In the genomic region with DNA sequence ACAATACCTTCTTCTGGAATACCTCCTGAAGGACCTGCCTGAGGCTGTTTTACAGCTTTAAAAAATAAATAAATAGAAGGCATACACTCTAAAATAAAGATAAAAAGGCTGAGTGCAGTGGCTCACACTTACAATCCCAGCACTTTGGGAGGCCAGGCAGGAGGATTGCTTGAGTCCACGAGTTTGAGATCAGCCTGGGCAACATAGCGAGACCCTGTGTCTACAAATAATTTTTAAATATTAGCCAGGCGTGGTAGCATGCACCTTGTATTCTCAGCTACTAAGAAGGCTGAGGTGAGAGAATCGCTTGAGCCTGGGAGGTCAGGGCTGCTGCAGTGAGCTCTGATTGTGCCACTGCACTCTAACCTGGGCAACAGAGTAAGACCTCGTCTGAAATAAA, we compare ENCODE assay signal across 22 cellular contexts.
DNase-seq lines count a peak whose midpoint lies in the region; ATAC-seq and TF ChIP-seq lines count a peak whose summit lies in the region.
"Had no signal": no experiment of that assay in that cellular context is flagged by ENCODE, and none has a peak within 500 bp of the region (broad histone marks: within the 10 kb centered on the region; RNA-seq: fewer than 3 reads in every experiment).

No MANE protein-coding gene starts in this region.

- H3K9me3 ChIP-seq in HEK293 (ENCODE audit: control insufficient read depth, insufficient read depth, low read depth, low read length) (no peaks in the 10 kb centered on the region), right lobe of liver (no peaks in the 10 kb centered on the region)
- H3K9me3 ChIP-seq: MG63, SJSA1 had no signal

- H3K36me3 ChIP-seq in HEK293 (ENCODE audit: control insufficient read depth in 2 of 2, insufficient read depth in 1 of 2, low read length in 2 of 2) (no peaks in the 10 kb centered on the region), right lobe of liver (no peaks in the 10 kb centered on the region), mesendoderm (ENCODE audit: control insufficient read depth, insufficient read depth, low read length) (no peaks in the 10 kb centered on the region)
- H3K36me3 ChIP-seq: MG63, SJSA1 had no signal

- no peak overlapping the region for H4K5ac ChIP-seq in mesendoderm (ENCODE audit: low read length)

- TF ChIP-seq POLR2A in right lobe of liver (IDR thresholded peaks at IDR 0.05): no peak

- H4K8ac ChIP-seq in mesendoderm (ENCODE audit: low read depth, low read length): no peak overlapping the region

- H2AK5ac ChIP-seq in mesendoderm (ENCODE audit: low read length): no peak overlapping the region

- DNase-seq in epithelial cell of prostate (ENCODE audit: low read depth, low spot score): no peak
- DNase-seq in right lobe of liver: no peak
- DNase-seq in mesendoderm: no peak
- no peak for DNase-seq in omental fat pad (ENCODE audit: low spot score)
- DNase-seq: C1 segment of cervical spinal cord; CD4-positive, alpha-beta memory T cell; COR-L47; KBM-7; MG63; NCI-H1105 treated with DMSO at 0.1 percent for 48 hours; NCI-H146; NCI-H1930; NCI-H2107; NCI-H524 treated with DMSO at 0.1 percent for 48 hours; NK-92 treated with Interleukin-12 subunit alpha and Interleukin-12 subunit beta, amount 100 ng/mL, for 24 hours; PC-9; Right ventricle myocardium superior had no signal

- intact Hi-C loops in right lobe of liver (cut with DNase I): no loop called here

- no peak overlapping the region for H3K23ac ChIP-seq in mesendoderm (ENCODE audit: low read length)

- H3K27me3 ChIP-seq in right lobe of liver (no peaks in the 10 kb centered on the region), mesendoderm (ENCODE audit: insufficient read depth, low read length, poor library complexity) (no peaks in the 10 kb centered on the region)
- H3K27me3 ChIP-seq: MG63, SJSA1 had no signal

- CTCF ChIA-PET in HEK293 (lab: Yijun Ruan, JAX): interaction anchor here (0.5 to 1.3 kb wide), 2 partner anchors 77 to 480 kb away, joined by 3 to 10 read pairs; no protein-coding TSS in a partner anchor

- H3K56ac ChIP-seq in mesendoderm (ENCODE audit: low read length): no peak overlapping the region

- no peak overlapping the region for H2BK120ac ChIP-seq in mesendoderm (ENCODE audit: low read depth, low read length)

- POLR2A ChIA-PET in HEK293 (lab: Yijun Ruan, JAX): interaction anchor here (0.6 kb wide), 1 partner anchor 12 kb away, joined by 3 read pairs; no protein-coding TSS in a partner anchor

- no peak overlapping the region for H3K4ac ChIP-seq in mesendoderm (ENCODE audit: low read depth, low read length)

- no peak overlapping the region for H2BK5ac ChIP-seq in mesendoderm (ENCODE audit: low read length)

- TF ChIP-seq CTCF in 22Rv1 (IDR thresholded peaks at IDR 0.05): no peak
- no peak for TF ChIP-seq CTCF in HEK293 (tag by site-specific recombination; IDR thresholded peaks at IDR 0.05)
- no peak for TF ChIP-seq CTCF in right lobe of liver (IDR thresholded peaks at IDR 0.05)
- TF ChIP-seq CTCF in omental fat pad (IDR thresholded peaks at IDR 0.05): no peak

- H2BK15ac ChIP-seq in mesendoderm (replicated peaks; ENCODE audit: low read depth): no peak overlapping the region

- peaks cover 2% of the 10 kb centered on the region for H3K79me2 ChIP-seq in mesendoderm (ENCODE audit: control insufficient read depth, insufficient read depth, low read length)

- H3K79me1 ChIP-seq in mesendoderm (ENCODE audit: low read length): no peaks in the 10 kb centered on the region

- no peak overlapping the region for H3K4me3 ChIP-seq in HEK293 (ENCODE audit: low read depth, low read length)
- H3K4me3 ChIP-seq in right lobe of liver: no peak overlapping the region
- H3K4me3 ChIP-seq in mesendoderm (ENCODE audit: low read length): no peak overlapping the region
- H3K4me3 ChIP-seq: MG63, PC-9, SJSA1 had no signal

- H3K27ac ChIP-seq in 22Rv1 (peak overlapping the region; percentile 39), HEK293 (ENCODE audit: extremely low read depth, low read depth, low read length) (no peak overlapping the region; the same call in none of the 2 replicates), epithelial cell of prostate (peak overlapping the region; percentile 87), right lobe of liver (peak overlapping the region in 2 of 3 donors; percentile 91 to 94), mesendoderm (ENCODE audit: low read depth, low read length) (no peak overlapping the region)
- H3K27ac ChIP-seq: SJSA1 had no signal

- ATAC-seq in right lobe of liver (peak in 3 of 4 donors; percentile 15 to 30 (median 29)), HG03457 (IDR thresholded peaks at IDR 0.05; ENCODE audit: unreplicated experiment) (no peak), omental fat pad (ENCODE audit: low FRiP score) (no peak)
- ATAC-seq: HCT116 had no signal

- 43% methylated on average over 5 of the region's 5 CpGs for WGBS in right lobe of liver (ENCODE audit: insufficient coverage, low coverage, low lambda C conversion rate, missing lambda C conversion rate)
- WGBS in mesendoderm (ENCODE audit: extremely low coverage, insufficient coverage, low lambda C conversion rate): no CpG with 5 or more reads among the region's 5 CpGs

- no peak overlapping the region for H3K9ac ChIP-seq in mesendoderm (ENCODE audit: low read length)

- no peak overlapping the region for H3K4me2 ChIP-seq in mesendoderm (ENCODE audit: low read length)
- H3K4me2 ChIP-seq: PC-9 had no signal

- H3K4me1 ChIP-seq in HEK293 (ENCODE audit: control insufficient read depth, insufficient read depth, low read length) (peaks cover 31% of the 10 kb centered on the region), right lobe of liver (peaks cover 0 to 51% (median 21%) of the 10 kb centered on the region in 4 donors), mesendoderm (ENCODE audit: control insufficient read depth, low read depth, low read length) (peaks cover 2% of the 10 kb centered on the region)

- H3K18ac ChIP-seq in mesendoderm (ENCODE audit: low read length): no peak overlapping the region

TF ChIP-seq in HEK293, 187 proteins besides CTCF, POLR2A, EP300 and RAD21:
- TF ChIP-seq ZNF121 (tag by site-specific recombination; IDR thresholded peaks at IDR 0.05): peak; percentile 88
- TF ChIP-seq, protein P1, sequence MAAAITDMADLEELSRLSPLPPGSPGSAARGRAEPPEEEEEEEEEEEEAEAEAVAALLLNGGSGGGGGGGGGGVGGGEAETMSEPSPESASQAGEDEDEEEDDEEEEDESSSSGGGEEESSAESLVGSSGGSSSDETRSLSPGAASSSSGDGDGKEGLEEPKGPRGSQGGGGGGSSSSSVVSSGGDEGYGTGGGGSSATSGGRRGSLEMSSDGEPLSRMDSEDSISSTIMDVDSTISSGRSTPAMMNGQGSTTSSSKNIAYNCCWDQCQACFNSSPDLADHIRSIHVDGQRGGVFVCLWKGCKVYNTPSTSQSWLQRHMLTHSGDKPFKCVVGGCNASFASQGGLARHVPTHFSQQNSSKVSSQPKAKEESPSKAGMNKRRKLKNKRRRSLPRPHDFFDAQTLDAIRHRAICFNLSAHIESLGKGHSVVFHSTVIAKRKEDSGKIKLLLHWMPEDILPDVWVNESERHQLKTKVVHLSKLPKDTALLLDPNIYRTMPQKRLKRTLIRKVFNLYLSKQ (tag by site-specific recombination; IDR thresholded peaks at IDR 0.05; ENCODE audit: borderline replicate concordance): no peak

Comparison
In these comparisons a context has a peak if more than half of its experiments do, and no peak if none do; other contexts are left out.
1. H3K27ac ChIP-seq: peak in 22Rv1 (single experiment), epithelial cell of prostate (single experiment) and right lobe of liver (2 of 3); none in HEK293 (single experiment) and mesendoderm (single experiment).
2. ATAC-seq: peak in right lobe of liver (3 of 4); none in HG03457 (single experiment) and omental fat pad (single experiment).